Comparison of ENCODE assay signal across 29 cellular contexts in the genomic region with DNA sequence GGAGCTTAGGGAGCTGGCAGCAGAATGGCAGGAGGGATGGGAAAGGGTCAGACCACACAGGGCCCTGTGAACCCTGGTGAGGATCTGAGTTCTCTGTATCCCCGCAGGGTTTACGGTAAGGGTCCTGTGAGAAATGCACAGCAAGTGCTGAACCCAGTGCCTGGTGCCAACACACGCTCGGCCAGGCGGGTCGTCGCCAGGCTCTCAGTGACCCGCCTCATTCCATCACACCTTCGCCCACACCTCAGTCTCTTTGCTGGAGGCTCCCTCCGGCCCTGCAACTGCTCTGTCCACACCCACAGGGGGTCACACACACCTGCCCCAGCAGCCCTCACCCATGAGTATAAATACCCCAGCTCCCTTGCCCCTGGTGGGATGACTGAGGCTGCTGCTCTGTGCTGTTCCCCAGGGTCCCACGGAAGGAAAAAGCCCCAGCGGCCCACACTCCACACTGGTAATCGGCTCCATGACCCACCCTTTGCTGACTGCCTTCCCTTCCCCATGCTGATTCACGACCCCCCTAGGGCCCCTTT.
"Had no signal": no experiment of that assay in that cellular context is flagged by ENCODE, and none has a peak within 500 bp of the region (broad histone marks: within the 10 kb centered on the region; RNA-seq: fewer than 3 reads in every experiment).

No MANE protein-coding gene starts in this region.

- H3K9me3 Mint-ChIP-seq: activated naive CD4-positive, alpha-beta T cell treated with anti-CD3 and anti-CD28 coated beads for 36 hours; activated naive CD8-positive, alpha-beta T cell treated with anti-CD3 and anti-CD28 coated beads, Interleukin-2, amount 10 ng/mL, durations not matched to agents 7 days and 5 days; activated T-cell treated with anti-CD3 and anti-CD28 coated beads, Interleukin-2, amount 50 U/mL, for 4 hours; activated T-helper 17 cell treated with anti-CD3 and anti-CD28 coated beads, Interleukin-2, amount 50 U/mL, for 72 hours; T-helper 2 cell treated with Interferon-gamma antibody and Interleukin-4, amounts not matched to agents 5 μg/mL and 100 μg/mL, for 36 hours had no signal

- H3K27ac ChIP-seq: SJSA1 had no signal

- H3K4me3 ChIP-seq: SJSA1 had no signal

- DNase-seq: activated CD4-positive, alpha-beta T cell treated with anti-CD3 and anti-CD28 coated beads for 48 hours; activated CD4-positive, alpha-beta T cell treated with anti-CD3 and anti-CD28 coated beads, Interleukin-2, amount 50 U/mL, for 4 hours; activated CD4-positive, CD25-positive, alpha-beta regulatory T cell treated with anti-CD3 and anti-CD28 coated beads, Interleukin-2, amount 50 U/mL, for 72 hours; activated CD8-positive, alpha-beta memory T cell treated with anti-CD3 and anti-CD28 coated beads, Interleukin-2, amount 10 ng/mL, durations not matched to agents 7 days and 5 days; activated gamma-delta T cell; activated naive CD4-positive, alpha-beta T cell treated with anti-CD3 and anti-CD28 coated beads for 36 hours; activated naive CD8-positive, alpha-beta T cell treated with anti-CD3 and anti-CD28 coated beads, Interleukin-2, amount 10 ng/mL, durations not matched to agents 7 days and 5 days; activated T-cell treated with anti-CD3 and anti-CD28 coated beads, Interleukin-2, amount 50 U/mL, for 4 hours; aorta; central memory CD4-positive, alpha-beta T cell; MM.1S; NCI-H1105; NCI-H1436; NCI-H1694 treated with DMSO at 0.1 percent for 48 hours; NCI-H2029 treated with DMSO at 0.1 percent for 48 hours; NCI-H345; NCI-H510A treated with DMSO at 0.1 percent for 48 hours; NCI-H69; NK-92 treated with Interleukin-12 subunit alpha and Interleukin-12 subunit beta, amount 100 ng/mL, for 24 hours; OCI-M1; RPMI8226; SHP77; SW 1271 had no signal

- H3K27me3 Mint-ChIP-seq: activated CD8-positive, alpha-beta memory T cell treated with anti-CD3 and anti-CD28 coated beads, Interleukin-2, amount 10 ng/mL, durations not matched to agents 7 days and 5 days; activated naive CD8-positive, alpha-beta T cell treated with anti-CD3 and anti-CD28 coated beads, Interleukin-2, amount 10 ng/mL, durations not matched to agents 7 days and 5 days; activated T-helper 17 cell treated with anti-CD3 and anti-CD28 coated beads, Interleukin-2, amount 50 U/mL, for 72 hours had no signal

- H3K4me1 Mint-ChIP-seq: WTC11 had no signal

- H3K9me3 ChIP-seq: SJSA1 had no signal

- H3K27me3 ChIP-seq: SJSA1 had no signal

- H3K27ac Mint-ChIP-seq: activated CD8-positive, alpha-beta memory T cell treated with anti-CD3 and anti-CD28 coated beads, Interleukin-2, amount 10 ng/mL, durations not matched to agents 7 days and 5 days; activated naive CD4-positive, alpha-beta T cell treated with anti-CD3 and anti-CD28 coated beads for 36 hours; activated naive CD8-positive, alpha-beta T cell treated with anti-CD3 and anti-CD28 coated beads, Interleukin-2, amount 10 ng/mL, durations not matched to agents 7 days and 5 days; activated T-helper 17 cell treated with anti-CD3 and anti-CD28 coated beads, Interleukin-2, amount 50 U/mL, for 72 hours; T-helper 2 cell treated with Interferon-gamma antibody and Interleukin-4, amounts not matched to agents 5 μg/mL and 100 μg/mL, for 36 hours had no signal

- H3K4me3 Mint-ChIP-seq: activated CD8-positive, alpha-beta memory T cell treated with anti-CD3 and anti-CD28 coated beads, Interleukin-2, amount 10 ng/mL, durations not matched to agents 7 days and 5 days; activated naive CD4-positive, alpha-beta T cell treated with anti-CD3 and anti-CD28 coated beads for 36 hours; activated naive CD8-positive, alpha-beta T cell treated with anti-CD3 and anti-CD28 coated beads, Interleukin-2, amount 10 ng/mL, durations not matched to agents 7 days and 5 days; activated T-cell treated with anti-CD3 and anti-CD28 coated beads, Interleukin-2, amount 50 U/mL, for 4 hours; activated T-helper 17 cell treated with anti-CD3 and anti-CD28 coated beads, Interleukin-2, amount 50 U/mL, for 72 hours; T-helper 2 cell treated with Interferon-gamma antibody and Interleukin-4, amounts not matched to agents 5 μg/mL and 100 μg/mL, for 36 hours; WTC11 had no signal

- ATAC-seq: activated CD8-positive, alpha-beta memory T cell treated with anti-CD3 and anti-CD28 coated beads, Interleukin-2, amount 10 ng/mL, durations not matched to agents 7 days and 5 days; activated T-cell treated with anti-CD3 and anti-CD28 coated beads, Interleukin-2, amount 50 U/mL, for 4 hours; activated T-helper 17 cell treated with anti-CD3 and anti-CD28 coated beads, Interleukin-2, amount 50 U/mL, for 72 hours; Panc1; SK-N-SH treated with all-trans-retinoic acid at 6 μM for 48 hours; WTC11 had no signal
